ENCODE assay signal across 1 cellular context in the genomic region with DNA sequence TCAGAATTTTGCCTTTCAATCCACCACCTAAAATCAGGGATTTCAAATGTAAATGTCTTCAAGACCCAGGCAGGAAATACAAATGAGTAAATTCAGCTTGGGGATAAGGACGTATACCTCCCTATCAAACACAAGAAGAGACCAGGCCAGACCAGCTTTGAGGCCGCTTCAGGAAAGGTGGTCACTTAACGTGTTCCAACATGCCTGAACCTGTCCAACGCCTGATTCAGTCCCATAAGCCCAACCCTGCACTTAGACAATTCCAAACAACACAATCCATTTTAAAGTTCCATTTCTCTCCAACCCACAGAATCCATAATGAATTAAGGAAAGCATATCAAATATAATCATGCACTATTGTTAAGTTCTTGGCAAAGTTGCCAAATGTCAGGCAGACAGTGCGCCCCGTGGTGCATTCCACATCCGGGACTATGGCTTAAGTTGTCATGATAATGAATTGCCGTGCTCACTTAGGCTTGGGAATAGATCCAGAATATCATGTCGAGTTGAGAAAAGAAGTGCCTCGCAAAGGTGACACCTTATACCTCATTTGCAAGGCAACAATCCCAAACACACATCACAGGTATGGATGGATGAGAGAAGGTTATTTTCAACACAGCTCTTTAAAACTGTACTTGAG.
TF ChIP-seq lines count a peak whose summit lies in the region.

No MANE protein-coding gene starts in this region.

TF ChIP-seq in H1, 55 proteins besides CTCF, POLR2A, EP300 and RAD21 (continued from another document):
- TF ChIP-seq RXRA (IDR thresholded peaks at IDR 0.05; ENCODE audit: insufficient read depth, low read depth, low read length) = no peak
